8 cellular contexts compared by ENCODE assay signal in the genomic region with DNA sequence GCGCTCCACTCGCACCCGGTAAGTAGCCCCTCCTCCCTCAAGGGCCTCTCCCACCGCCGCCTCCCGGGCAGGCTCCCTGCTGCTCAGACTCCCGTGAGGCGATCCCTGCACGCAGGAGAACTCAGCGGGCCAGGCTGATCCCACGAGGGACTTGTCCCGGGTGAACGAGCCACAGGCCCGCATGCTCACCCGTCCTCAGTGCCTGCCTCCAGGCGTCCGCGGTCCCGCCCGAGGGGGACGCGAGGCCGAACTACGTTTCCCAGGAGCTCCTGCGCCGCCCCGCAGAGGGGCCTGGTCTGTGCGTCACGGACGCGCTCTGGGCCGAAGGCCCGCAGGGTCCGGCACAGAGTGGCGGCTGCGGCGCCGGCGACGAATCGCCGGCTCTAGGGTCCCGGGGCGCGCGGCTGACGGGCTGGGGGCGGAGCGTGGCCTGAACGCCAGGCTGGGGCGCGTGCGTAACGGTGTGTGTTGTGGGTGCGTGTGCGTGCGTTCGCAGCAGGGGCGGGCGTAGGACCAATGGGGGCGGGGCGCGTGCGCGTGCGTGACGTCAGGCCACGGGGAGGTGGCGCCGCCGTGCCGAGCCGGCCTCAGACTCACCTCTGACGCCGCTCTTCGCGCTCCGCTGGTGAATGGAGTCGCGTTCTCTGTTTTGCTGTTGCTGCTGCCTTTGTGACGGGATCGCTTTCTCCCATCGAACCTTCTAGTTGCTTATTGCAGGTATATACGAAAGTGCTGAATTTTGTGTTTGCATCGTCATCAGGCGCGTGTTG. TPM values are rescaled to one million over a fixed set of nuclear protein-coding genes. Genes with fewer than 3 reads are reported as not detected.
DNase-seq lines count a peak whose midpoint lies in the region; TF ChIP-seq lines count a peak whose summit lies in the region.

ZNF10 (plus strand) TSS at position 590 of the 770 bp plus-strand sequence. CDS start 13,866 bp downstream, outside the sequence.
ZNF891 (minus strand) TSS at position 237 of the 770 bp plus-strand sequence. CDS start 8,356 bp downstream, outside the sequence.

- no peaks in the 10 kb centered on the region for H3K27me3 ChIP-seq in stomach

- H3K27ac Mint-ChIP-seq in neural crest cell (ENCODE audit: unreplicated experiment): peak within 1 kb of the TSS; percentile 99

- H3K9me3 Mint-ChIP-seq in neural crest cell: peaks cover 21% of the 10 kb centered on the region

- H3K27me3 Mint-ChIP-seq in neural crest cell (ENCODE audit: low read depth): peaks cover 2% of the 10 kb centered on the region

- intact Hi-C loops in stomach (cut with DNase I; ENCODE audit: low total_unique reads): no loop called here

- TF ChIP-seq EP300 in stomach (IDR thresholded peaks at IDR 0.05): peak; percentile 9

- DNase-seq in EL: peak; percentile 95
- peak; percentile 63 for DNase-seq in GOT3 (lab: John Stamatoyannopoulos, UW)
- peak; percentile 86 for DNase-seq in LNCaP clone FGC (ENCODE audit: low read depth)
- peak; percentile 88 to 92 for DNase-seq in SHP77 (lab: John Stamatoyannopoulos, UW)
- peak; percentile 95 for DNase-seq in activated gamma-delta T cell treated with Interleukin-2 at 50 U/mL for 16 hours
- DNase-seq in foreskin fibroblast: peak; percentile 97 to 99
- DNase-seq in neural crest cell (ENCODE audit: low read depth, low spot score): peak; percentile 95
- DNase-seq in stomach: peak; percentile 97

- H3K4me1 ChIP-seq in stomach: peaks cover 0 to 16% (median 15%) of the 10 kb centered on the region in 4 donors

- peaks cover 74% of the 10 kb centered on the region for H3K36me3 Mint-ChIP-seq in neural crest cell (ENCODE audit: low read depth)

- TF ChIP-seq CTCF in LNCaP clone FGC (IDR thresholded peaks at IDR 0.05; ENCODE audit: control insufficient read depth, extremely low read depth, insufficient read depth) (no peak), foreskin fibroblast (IDR thresholded peaks at IDR 0.05; ENCODE audit: low read depth, low read length) (no peak), neural crest cell (conservative IDR thresholded peaks at IDR 0.05) (no peak), stomach (IDR thresholded peaks at IDR 0.05) (no peak)

- peaks cover 36 to 75% (median 64%) of the 10 kb centered on the region in 4 donors for H3K9me3 ChIP-seq in stomach

- peaks cover 7 to 67% (median 53%) of the 10 kb centered on the region in 4 donors for H3K36me3 ChIP-seq in stomach

- H3K4me3 ChIP-seq in LNCaP clone FGC (ENCODE audit: low read depth, low read length) (peak within 1 kb of the TSS; percentile 78), foreskin fibroblast (ENCODE audit: low read depth in 1 of 2, low read length in 2 of 2) (peak within 1 kb of the TSS; percentile 62 to 76), stomach (peak within 1 kb of the TSS; percentile 67 to 93 (median 80))

- TF ChIP-seq POLR2A in stomach (IDR thresholded peaks at IDR 0.05): peak in 2 of 4 donors; percentile 84

- peak within 1 kb of the TSS; percentile 93 for H3K4me3 Mint-ChIP-seq in neural crest cell

- H3K27ac ChIP-seq in stomach: peak within 1 kb of the TSS; percentile 95 to 99 (median 96)

- H3K4me1 Mint-ChIP-seq in neural crest cell: peaks cover 18% of the 10 kb centered on the region

- 0 to 1% (median 1%) methylated on average over 24 to 87 of the region's 87 CpGs for WGBS in stomach, 5 donors

RNA-seq across cellular contexts. Expression of gene ZNF10, which starts in this region (rescaled TPM):
- total RNA-seq in neural crest cell (14.7 and 19.0 TPM in 2 replicates), stomach (10 to 100 TPM in 2 of 5 donors, 1 to 10 TPM in 2, not detected in 1; 4.6 to 20.7 (median 13.1) TPM)
- 1 to 10 TPM; 2.4 to 5.8 (median 4.9) TPM for polyA plus RNA-seq in stomach

RNA-seq across cellular contexts. Expression of gene ZNF891, which starts in this region (rescaled TPM):
- total RNA-seq in neural crest cell (3.9 and 4.2 TPM in 2 replicates), stomach (1 to 10 TPM; 1.4 to 6.4 (median 2.7) TPM)
- polyA plus RNA-seq in stomach: under 1 TPM; 0.15 to 0.38 (median 0.25) TPM

Comparison
In these comparisons a context has a peak if more than half of its experiments do, and no peak if none do; other contexts are left out.
1. Peak in every context shown above with its lines: DNase-seq, H3K4me3 ChIP-seq and H3K27ac ChIP-seq.